Comparison of ENCODE assay signal across 35 cellular contexts in genomic region chr12:12918781-12919180, GRCh38. TPM values are rescaled to one million over a fixed set of nuclear protein-coding genes. Genes with fewer than 3 reads are reported as not detected.
"Had no signal": no experiment of that assay in that cellular context is flagged by ENCODE, and none has a peak within 500 bp of the region (broad histone marks: within the 10 kb centered on the region; RNA-seq: fewer than 3 reads in every experiment).

No MANE protein-coding gene starts in this region.

- H3K27ac ChIP-seq: neutrophil, ovary, right lobe of liver, thoracic aorta, upper lobe of left lung, vagina, WERI-Rb-1 had no signal

- H3K4me3 Mint-ChIP-seq: activated CD4-positive, alpha-beta T cell treated with anti-CD3 and anti-CD28 coated beads, Interleukin-2, amount 10 ng/mL, durations not matched to agents 7 days and 5 days; activated CD8-positive, alpha-beta memory T cell treated with anti-CD3 and anti-CD28 coated beads, Interleukin-2, amount 10 ng/mL, durations not matched to agents 7 days and 5 days; activated CD8-positive, alpha-beta T cell treated with anti-CD3 and anti-CD28 coated beads for 36 hours; central memory CD8-positive, alpha-beta T cell; nephron progenitor cell; stimulated activated effector memory CD8-positive, alpha-beta T cell treated with anti-CD3 and anti-CD28 coated beads, Interleukin-12 subunit alpha, Interleukin-12 subunit beta, amount 100 ng/mL, for 72 hours; stimulated activated naive CD8-positive, alpha-beta T cell treated with anti-CD3 and anti-CD28 coated beads, Interleukin-15, Interleukin-2, amounts not matched to agents 100 ng/mL and 50 ng/mL, for 24 hours; T-helper 2 cell treated with Interferon-gamma antibody and Interleukin-4, amounts not matched to agents 5 μg/mL and 100 μg/mL, for 36 hours had no signal

- ATAC-seq: activated CD4-positive, CD25-positive, alpha-beta regulatory T cell treated with anti-CD3 and anti-CD28 coated beads, Interleukin-2, amount 50 U/mL, for 24 hours; activated CD8-positive, alpha-beta memory T cell treated with anti-CD3 and anti-CD28 coated beads, Interleukin-2, amount 10 ng/mL, durations not matched to agents 7 days and 5 days; activated CD8-positive, alpha-beta T cell treated with anti-CD3 and anti-CD28 coated beads for 36 hours; activated naive CD4-positive, alpha-beta T cell treated with anti-CD3 and anti-CD28 coated beads, Interleukin-2, amount 50 U/mL, for 72 hours; left cardiac atrium; left ventricle myocardium superior; right lobe of liver; stimulated activated effector memory CD8-positive, alpha-beta T cell treated with anti-CD3 and anti-CD28 coated beads, Interleukin-12 subunit alpha, Interleukin-12 subunit beta, amount 100 ng/mL, for 72 hours had no signal

- H3K36me3 Mint-ChIP-seq: activated CD8-positive, alpha-beta memory T cell treated with anti-CD3 and anti-CD28 coated beads, Interleukin-2, amount 10 ng/mL, durations not matched to agents 7 days and 5 days; activated naive CD4-positive, alpha-beta T cell treated with anti-CD3 and anti-CD28 coated beads, Interleukin-2, amount 50 U/mL, for 72 hours; stimulated activated effector memory CD8-positive, alpha-beta T cell treated with anti-CD3 and anti-CD28 coated beads, Interleukin-12 subunit alpha, Interleukin-12 subunit beta, amount 100 ng/mL, for 72 hours had no signal

- H3K4me3 ChIP-seq: ovary, right lobe of liver, skin epidermis, thoracic aorta, upper lobe of left lung, vagina had no signal

- H3K27me3 ChIP-seq: ovary, right lobe of liver, upper lobe of left lung, vagina had no signal

- DNase-seq: activated CD4-positive, alpha-beta T cell treated with anti-CD3 and anti-CD28 coated beads, Interleukin-2, amount 10 ng/mL, durations not matched to agents 7 days and 5 days; activated CD8-positive, alpha-beta memory T cell treated with anti-CD3 and anti-CD28 coated beads, Interleukin-2, amount 10 ng/mL, durations not matched to agents 7 days and 5 days; activated CD8-positive, alpha-beta T cell treated with anti-CD3 and anti-CD28 coated beads for 36 hours; activated naive CD4-positive, alpha-beta T cell; activated T-cell treated with anti-CD3 and anti-CD28 coated beads, Interleukin-2, amount 50 U/mL, for 48 hours; effector CD8-positive, alpha-beta T cell; erythroblast; hippocampal formation; left cardiac atrium; left ventricle myocardium superior; mammary epithelial cell; nephron progenitor cell; ovary; right lobe of liver; stimulated activated CD4-positive, alpha-beta T cell treated with anti-CD3 and anti-CD28 coated beads, Interleukin-4, amount 100 ng/mL, for 24 hours; upper lobe of left lung; WERI-Rb-1 had no signal

- H3K36me3 ChIP-seq: neutrophil, ovary, right lobe of liver, vagina, WERI-Rb-1 had no signal

- H3K9me3 ChIP-seq: neutrophil, ovary, right lobe of liver, thoracic aorta, upper lobe of left lung, vagina had no signal

- H3K9me3 Mint-ChIP-seq: activated CD4-positive, alpha-beta T cell treated with anti-CD3 and anti-CD28 coated beads, Interleukin-2, amount 10 ng/mL, durations not matched to agents 7 days and 5 days; activated CD8-positive, alpha-beta T cell treated with anti-CD3 and anti-CD28 coated beads for 36 hours; activated naive CD4-positive, alpha-beta T cell treated with anti-CD3 and anti-CD28 coated beads, Interleukin-2, amount 50 U/mL, for 72 hours; activated T-helper 2 cell treated with anti-CD3 and anti-CD28 coated beads, Interferon-gamma antibody, Interleukin-2, Interleukin-4, amounts not matched to agents 10 μg/mL and 5 μg/mL and 100 μg/mL, durations not matched to agents 14 hours and 24 hours and 36 hours; central memory CD8-positive, alpha-beta T cell; nephron progenitor cell; stimulated activated effector memory CD8-positive, alpha-beta T cell treated with anti-CD3 and anti-CD28 coated beads, Interleukin-12 subunit alpha, Interleukin-12 subunit beta, amount 100 ng/mL, for 72 hours; stimulated activated naive CD8-positive, alpha-beta T cell treated with anti-CD3 and anti-CD28 coated beads, Interleukin-15, Interleukin-2, amounts not matched to agents 100 ng/mL and 50 ng/mL, for 24 hours; T-helper 2 cell treated with Interferon-gamma antibody and Interleukin-4, amounts not matched to agents 5 μg/mL and 100 μg/mL, for 36 hours had no signal

- H3K27ac Mint-ChIP-seq: activated CD4-positive, alpha-beta T cell treated with anti-CD3 and anti-CD28 coated beads, Interleukin-2, amount 10 ng/mL, durations not matched to agents 7 days and 5 days; activated CD8-positive, alpha-beta memory T cell treated with anti-CD3 and anti-CD28 coated beads, Interleukin-2, amount 10 ng/mL, durations not matched to agents 7 days and 5 days; activated CD8-positive, alpha-beta T cell treated with anti-CD3 and anti-CD28 coated beads for 36 hours; activated naive CD4-positive, alpha-beta T cell treated with anti-CD3 and anti-CD28 coated beads, Interleukin-2, amount 50 U/mL, for 72 hours; activated T-helper 2 cell treated with anti-CD3 and anti-CD28 coated beads, Interferon-gamma antibody, Interleukin-2, Interleukin-4, amounts not matched to agents 10 μg/mL and 5 μg/mL and 100 μg/mL, durations not matched to agents 14 hours and 24 hours and 36 hours; nephron progenitor cell; progenitor cell of endocrine pancreas; stimulated activated effector memory CD8-positive, alpha-beta T cell treated with anti-CD3 and anti-CD28 coated beads, Interleukin-12 subunit alpha, Interleukin-12 subunit beta, amount 100 ng/mL, for 72 hours; stimulated activated naive CD8-positive, alpha-beta T cell treated with anti-CD3 and anti-CD28 coated beads, Interleukin-15, Interleukin-2, amounts not matched to agents 100 ng/mL and 50 ng/mL, for 24 hours; T-helper 2 cell treated with Interferon-gamma antibody and Interleukin-4, amounts not matched to agents 5 μg/mL and 100 μg/mL, for 36 hours had no signal

RNA-seq across cellular contexts. Expression of gene GPRC5A, which starts 27.4 kb away (rescaled TPM):
- total RNA-seq: activated CD8-positive, alpha-beta memory T cell treated with anti-CD3 and anti-CD28 coated beads, Interleukin-2, amount 10 ng/mL, durations not matched to agents 7 days and 5 days; activated T-helper 2 cell treated with anti-CD3 and anti-CD28 coated beads, Interferon-gamma antibody, Interleukin-2, Interleukin-4, amounts not matched to agents 10 μg/mL and 5 μg/mL and 100 μg/mL, durations not matched to agents 14 hours and 24 hours and 36 hours had no signal

RNA-seq across cellular contexts. Expression of gene GPRC5D, which starts 33.2 kb away (rescaled TPM):
- total RNA-seq: activated CD8-positive, alpha-beta memory T cell treated with anti-CD3 and anti-CD28 coated beads, Interleukin-2, amount 10 ng/mL, durations not matched to agents 7 days and 5 days; activated CD8-positive, alpha-beta T cell treated with anti-CD3 and anti-CD28 coated beads for 36 hours; activated naive CD4-positive, alpha-beta T cell treated with anti-CD3 and anti-CD28 coated beads, Interleukin-2, amount 50 U/mL, for 72 hours; activated T-helper 2 cell treated with anti-CD3 and anti-CD28 coated beads, Interferon-gamma antibody, Interleukin-2, Interleukin-4, amounts not matched to agents 10 μg/mL and 5 μg/mL and 100 μg/mL, durations not matched to agents 14 hours and 24 hours and 36 hours; bronchial epithelial cell; dermis microvascular lymphatic vessel endothelial cell; fibroblast of lung; fibroblast of villous mesenchyme; left cardiac atrium; left ventricle myocardium superior; mammary epithelial cell; mucosa of gallbladder; progenitor cell of endocrine pancreas; renal cortical epithelial cell; right lobe of liver; thoracic aorta; vagina had no signal
- polyA plus RNA-seq: mammary epithelial cell had no signal
